Comparison of ENCODE assay signal across 13 cellular contexts in genomic region chrY:12701181-12701695, GRCh38. TPM values are rescaled to one million over a fixed set of nuclear protein-coding genes. Genes with fewer than 3 reads are reported as not detected.
DNase-seq lines count a peak whose midpoint lies in the region; ATAC-seq and FAIRE-seq lines count a peak whose summit lies in the region.
"Had no signal": no experiment of that assay in that cellular context is flagged by ENCODE, and none has a peak within 500 bp of the region (broad histone marks: within the 10 kb centered on the region; RNA-seq: fewer than 3 reads in every experiment).

Gene USP9Y, plus strand, starts transcription at chrY:12701231. Its CDS starts 8,217 bp downstream, at chrY:12709448.

- peaks cover 27% of the 10 kb centered on the region for H3K4me1 ChIP-seq in SJSA1 (replicated peaks)
- H3K4me1 ChIP-seq in thymus (ENCODE audit: control insufficient read depth, insufficient read depth, low read length), result no peaks in the 10 kb centered on the region
- H3K4me1 ChIP-seq: tibial nerve had no signal

- ATAC-seq in Right ventricle myocardium superior (ENCODE audit: poor library complexity) (no peak), left ventricle myocardium superior (no peak), HG03521 (IDR thresholded peaks at IDR 0.05; ENCODE audit: unreplicated experiment) (no peak)

- FAIRE-seq in RCC 7860 (lab: Jason Lieb, UNC), result no peak

- H3K36me3 ChIP-seq in SJSA1 (peaks cover 13% of the 10 kb centered on the region), thymus (ENCODE audit: control insufficient read depth, insufficient read depth) (peaks cover 15% of the 10 kb centered on the region)

- 100% methylated on average over 1 of the region's 1 CpG for WGBS in thymus

- DNase-seq in Right ventricle myocardium superior (no peak), cardiac septum (ENCODE audit: low spot score) (no peak), SJSA1 (ENCODE audit: low read depth in 1 of 2, low spot score in 2 of 2) (no peak), left ventricle myocardium superior (no peak), RCC 7860 (ENCODE audit: low spot score) (no peak), DMS 273 treated with DMSO at 0.1 percent for 48 hours (lab: John Stamatoyannopoulos, UW) (no peak)
- DNase-seq: C1 segment of cervical spinal cord, NCI-H2171 treated with DMSO at 0.1 percent for 48 hours, posterior cingulate gyrus had no signal

- H3K4me3 ChIP-seq in SJSA1 (no peak within 1 kb of the TSS), thymus (ENCODE audit: low read length) (no peak within 1 kb of the TSS)
- H3K4me3 ChIP-seq: tibial nerve had no signal

- peak within 1 kb of the TSS; percentile 51 for H3K27ac ChIP-seq in SJSA1
- no peak within 1 kb of the TSS for H3K27ac ChIP-seq in thymus (ENCODE audit: low read depth)
- H3K27ac ChIP-seq: tibial nerve had no signal

- intact Hi-C loops in Right ventricle myocardium superior (cut with DNase I) (no loop called here), cardiac septum (cut with DNase I) (no loop called here), left ventricle myocardium superior (cut with micrococcal nuclease) (no loop called here)

- H3K9me3 ChIP-seq in SJSA1 (replicated peaks) (no peaks in the 10 kb centered on the region), thymus (ENCODE audit: control insufficient read depth) (no peaks in the 10 kb centered on the region)

- H3K27me3 ChIP-seq in SJSA1 (replicated peaks), result no peaks in the 10 kb centered on the region
- no peaks in the 10 kb centered on the region for H3K27me3 ChIP-seq in thymus (ENCODE audit: control insufficient read depth, insufficient read depth)
- H3K27me3 ChIP-seq: tibial nerve had no signal

RNA-seq across cellular contexts. Expression of gene USP9Y, which starts in this region (rescaled TPM):
- total RNA-seq in Right ventricle myocardium superior (20.7 TPM), cardiac septum (not detected), left ventricle myocardium superior (21.1 TPM)
- 16.9 and 20.1 TPM in 2 replicates for total RNA-seq in SJSA1 (2014; rRNA removed; shearing (Covaris generic))
- 67.7 TPM for polyA plus RNA-seq in thymus
- total RNA-seq: SK-MEL-5 had no signal
